Comparison of ENCODE assay signal across 1 cellular context in the genomic region with DNA sequence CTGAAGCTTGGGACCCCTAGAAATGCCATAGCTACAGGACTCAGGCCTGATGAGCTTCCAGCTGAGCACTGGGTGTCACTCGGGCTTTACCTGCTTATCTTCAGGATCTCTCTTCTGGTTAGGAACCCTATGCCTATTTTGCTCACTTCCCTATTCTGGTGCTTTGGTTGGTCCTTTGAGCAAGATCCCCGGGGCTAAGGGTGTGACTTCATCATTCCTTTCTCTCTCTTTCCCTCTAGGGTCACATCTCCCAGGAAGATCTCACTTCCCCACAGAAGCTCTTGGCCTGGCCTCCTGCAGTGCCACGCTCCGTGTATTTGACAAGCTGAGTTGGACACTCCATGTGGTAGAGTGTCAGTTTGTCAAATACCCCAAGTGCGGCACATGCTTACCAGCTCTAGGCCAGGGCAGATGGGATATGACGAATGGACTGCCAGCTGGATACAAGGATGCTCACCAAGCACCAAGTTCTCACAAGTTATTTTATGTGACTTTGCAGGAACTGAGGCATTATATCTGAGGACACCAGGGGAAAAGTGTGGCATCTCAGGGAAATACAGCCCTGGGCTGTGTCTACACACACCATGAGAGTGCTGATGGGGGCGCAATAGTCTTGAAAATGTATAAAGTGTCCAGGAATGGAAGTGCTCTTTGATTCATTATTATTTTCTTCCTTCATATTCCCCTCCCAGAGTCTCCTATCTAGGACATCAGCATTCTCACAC.
A peak's percentile ranks its signal among the peaks of the same experiment; 100 is the strongest.
TF ChIP-seq lines count a peak whose summit lies in the region.

No MANE protein-coding gene starts in this region.

TF ChIP-seq in K562, 482 proteins besides CTCF, POLR2A, EP300 and RAD21 (continued from another document and continues in another):
- TF ChIP-seq, protein P1, sequence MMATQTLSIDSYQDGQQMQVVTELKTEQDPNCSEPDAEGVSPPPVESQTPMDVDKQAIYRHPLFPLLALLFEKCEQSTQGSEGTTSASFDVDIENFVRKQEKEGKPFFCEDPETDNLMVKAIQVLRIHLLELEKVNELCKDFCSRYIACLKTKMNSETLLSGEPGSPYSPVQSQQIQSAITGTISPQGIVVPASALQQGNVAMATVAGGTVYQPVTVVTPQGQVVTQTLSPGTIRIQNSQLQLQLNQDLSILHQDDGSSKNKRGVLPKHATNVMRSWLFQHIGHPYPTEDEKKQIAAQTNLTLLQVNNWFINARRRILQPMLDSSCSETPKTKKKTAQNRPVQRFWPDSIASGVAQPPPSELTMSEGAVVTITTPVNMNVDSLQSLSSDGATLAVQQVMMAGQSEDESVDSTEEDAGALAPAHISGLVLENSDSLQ (IDR thresholded peaks at IDR 0.05): 0 out of 2 replicates have a peak, but pooled peaks have one; percentile 11
- TF ChIP-seq HOXB6 (CRISPR knock-in tag; IDR thresholded peaks at IDR 0.05; ENCODE audit: borderline replicate concordance): no peak
- TF ChIP-seq, protein P2, sequence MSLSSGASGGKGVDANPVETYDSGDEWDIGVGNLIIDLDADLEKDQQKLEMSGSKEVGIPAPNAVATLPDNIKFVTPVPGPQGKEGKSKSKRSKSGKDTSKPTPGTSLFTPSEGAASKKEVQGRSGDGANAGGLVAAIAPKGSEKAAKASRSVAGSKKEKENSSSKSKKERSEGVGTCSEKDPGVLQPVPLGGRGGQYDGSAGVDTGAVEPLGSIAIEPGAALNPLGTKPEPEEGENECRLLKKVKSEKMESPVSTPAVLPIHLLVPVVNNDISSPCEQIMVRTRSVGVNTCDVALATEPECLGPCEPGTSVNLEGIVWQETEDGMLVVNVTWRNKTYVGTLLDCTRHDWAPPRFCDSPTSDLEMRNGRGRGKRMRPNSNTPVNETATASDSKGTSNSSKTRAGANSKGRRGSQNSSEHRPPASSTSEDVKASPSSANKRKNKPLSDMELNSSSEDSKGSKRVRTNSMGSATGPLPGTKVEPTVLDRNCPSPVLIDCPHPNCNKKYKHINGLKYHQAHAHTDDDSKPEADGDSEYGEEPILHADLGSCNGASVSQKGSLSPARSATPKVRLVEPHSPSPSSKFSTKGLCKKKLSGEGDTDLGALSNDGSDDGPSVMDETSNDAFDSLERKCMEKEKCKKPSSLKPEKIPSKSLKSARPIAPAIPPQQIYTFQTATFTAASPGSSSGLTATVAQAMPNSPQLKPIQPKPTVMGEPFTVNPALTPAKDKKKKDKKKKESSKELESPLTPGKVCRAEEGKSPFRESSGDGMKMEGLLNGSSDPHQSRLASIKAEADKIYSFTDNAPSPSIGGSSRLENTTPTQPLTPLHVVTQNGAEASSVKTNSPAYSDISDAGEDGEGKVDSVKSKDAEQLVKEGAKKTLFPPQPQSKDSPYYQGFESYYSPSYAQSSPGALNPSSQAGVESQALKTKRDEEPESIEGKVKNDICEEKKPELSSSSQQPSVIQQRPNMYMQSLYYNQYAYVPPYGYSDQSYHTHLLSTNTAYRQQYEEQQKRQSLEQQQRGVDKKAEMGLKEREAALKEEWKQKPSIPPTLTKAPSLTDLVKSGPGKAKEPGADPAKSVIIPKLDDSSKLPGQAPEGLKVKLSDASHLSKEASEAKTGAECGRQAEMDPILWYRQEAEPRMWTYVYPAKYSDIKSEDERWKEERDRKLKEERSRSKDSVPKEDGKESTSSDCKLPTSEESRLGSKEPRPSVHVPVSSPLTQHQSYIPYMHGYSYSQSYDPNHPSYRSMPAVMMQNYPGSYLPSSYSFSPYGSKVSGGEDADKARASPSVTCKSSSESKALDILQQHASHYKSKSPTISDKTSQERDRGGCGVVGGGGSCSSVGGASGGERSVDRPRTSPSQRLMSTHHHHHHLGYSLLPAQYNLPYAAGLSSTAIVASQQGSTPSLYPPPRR (CRISPR knock-in tag; IDR thresholded peaks at IDR 0.05; ENCODE audit: borderline replicate concordance): peak; percentile 44; the same call in 1 of the 2 replicates
- TF ChIP-seq, protein P3, sequence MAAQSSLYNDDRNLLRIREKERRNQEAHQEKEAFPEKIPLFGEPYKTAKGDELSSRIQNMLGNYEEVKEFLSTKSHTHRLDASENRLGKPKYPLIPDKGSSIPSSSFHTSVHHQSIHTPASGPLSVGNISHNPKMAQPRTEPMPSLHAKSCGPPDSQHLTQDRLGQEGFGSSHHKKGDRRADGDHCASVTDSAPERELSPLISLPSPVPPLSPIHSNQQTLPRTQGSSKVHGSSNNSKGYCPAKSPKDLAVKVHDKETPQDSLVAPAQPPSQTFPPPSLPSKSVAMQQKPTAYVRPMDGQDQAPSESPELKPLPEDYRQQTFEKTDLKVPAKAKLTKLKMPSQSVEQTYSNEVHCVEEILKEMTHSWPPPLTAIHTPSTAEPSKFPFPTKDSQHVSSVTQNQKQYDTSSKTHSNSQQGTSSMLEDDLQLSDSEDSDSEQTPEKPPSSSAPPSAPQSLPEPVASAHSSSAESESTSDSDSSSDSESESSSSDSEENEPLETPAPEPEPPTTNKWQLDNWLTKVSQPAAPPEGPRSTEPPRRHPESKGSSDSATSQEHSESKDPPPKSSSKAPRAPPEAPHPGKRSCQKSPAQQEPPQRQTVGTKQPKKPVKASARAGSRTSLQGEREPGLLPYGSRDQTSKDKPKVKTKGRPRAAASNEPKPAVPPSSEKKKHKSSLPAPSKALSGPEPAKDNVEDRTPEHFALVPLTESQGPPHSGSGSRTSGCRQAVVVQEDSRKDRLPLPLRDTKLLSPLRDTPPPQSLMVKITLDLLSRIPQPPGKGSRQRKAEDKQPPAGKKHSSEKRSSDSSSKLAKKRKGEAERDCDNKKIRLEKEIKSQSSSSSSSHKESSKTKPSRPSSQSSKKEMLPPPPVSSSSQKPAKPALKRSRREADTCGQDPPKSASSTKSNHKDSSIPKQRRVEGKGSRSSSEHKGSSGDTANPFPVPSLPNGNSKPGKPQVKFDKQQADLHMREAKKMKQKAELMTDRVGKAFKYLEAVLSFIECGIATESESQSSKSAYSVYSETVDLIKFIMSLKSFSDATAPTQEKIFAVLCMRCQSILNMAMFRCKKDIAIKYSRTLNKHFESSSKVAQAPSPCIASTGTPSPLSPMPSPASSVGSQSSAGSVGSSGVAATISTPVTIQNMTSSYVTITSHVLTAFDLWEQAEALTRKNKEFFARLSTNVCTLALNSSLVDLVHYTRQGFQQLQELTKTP (IDR thresholded peaks at IDR 0.05; ENCODE audit: low read depth in 1 of 2, partially characterized antibody in 2 of 2): peak; percentile 76 to 84
- TF ChIP-seq, protein P4, sequence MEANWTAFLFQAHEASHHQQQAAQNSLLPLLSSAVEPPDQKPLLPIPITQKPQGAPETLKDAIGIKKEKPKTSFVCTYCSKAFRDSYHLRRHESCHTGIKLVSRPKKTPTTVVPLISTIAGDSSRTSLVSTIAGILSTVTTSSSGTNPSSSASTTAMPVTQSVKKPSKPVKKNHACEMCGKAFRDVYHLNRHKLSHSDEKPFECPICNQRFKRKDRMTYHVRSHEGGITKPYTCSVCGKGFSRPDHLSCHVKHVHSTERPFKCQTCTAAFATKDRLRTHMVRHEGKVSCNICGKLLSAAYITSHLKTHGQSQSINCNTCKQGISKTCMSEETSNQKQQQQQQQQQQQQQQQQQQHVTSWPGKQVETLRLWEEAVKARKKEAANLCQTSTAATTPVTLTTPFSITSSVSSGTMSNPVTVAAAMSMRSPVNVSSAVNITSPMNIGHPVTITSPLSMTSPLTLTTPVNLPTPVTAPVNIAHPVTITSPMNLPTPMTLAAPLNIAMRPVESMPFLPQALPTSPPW (CRISPR knock-in tag; IDR thresholded peaks at IDR 0.05): no peak
- peak; percentile 93 for TF ChIP-seq SPI1 (IDR thresholded peaks at IDR 0.05; ENCODE audit: borderline replicate concordance, low read depth, low read length)
- TF ChIP-seq SMARCB1 (IDR thresholded peaks at IDR 0.05; ENCODE audit: insufficient read length, low read depth): no peak
- TF ChIP-seq ZNF75A (CRISPR knock-in tag; IDR thresholded peaks at IDR 0.05): no peak
- TF ChIP-seq, protein P5, sequence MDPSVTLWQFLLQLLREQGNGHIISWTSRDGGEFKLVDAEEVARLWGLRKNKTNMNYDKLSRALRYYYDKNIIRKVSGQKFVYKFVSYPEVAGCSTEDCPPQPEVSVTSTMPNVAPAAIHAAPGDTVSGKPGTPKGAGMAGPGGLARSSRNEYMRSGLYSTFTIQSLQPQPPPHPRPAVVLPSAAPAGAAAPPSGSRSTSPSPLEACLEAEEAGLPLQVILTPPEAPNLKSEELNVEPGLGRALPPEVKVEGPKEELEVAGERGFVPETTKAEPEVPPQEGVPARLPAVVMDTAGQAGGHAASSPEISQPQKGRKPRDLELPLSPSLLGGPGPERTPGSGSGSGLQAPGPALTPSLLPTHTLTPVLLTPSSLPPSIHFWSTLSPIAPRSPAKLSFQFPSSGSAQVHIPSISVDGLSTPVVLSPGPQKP (CRISPR knock-in tag; IDR thresholded peaks at IDR 0.05): no peak
- TF ChIP-seq, protein P6, sequence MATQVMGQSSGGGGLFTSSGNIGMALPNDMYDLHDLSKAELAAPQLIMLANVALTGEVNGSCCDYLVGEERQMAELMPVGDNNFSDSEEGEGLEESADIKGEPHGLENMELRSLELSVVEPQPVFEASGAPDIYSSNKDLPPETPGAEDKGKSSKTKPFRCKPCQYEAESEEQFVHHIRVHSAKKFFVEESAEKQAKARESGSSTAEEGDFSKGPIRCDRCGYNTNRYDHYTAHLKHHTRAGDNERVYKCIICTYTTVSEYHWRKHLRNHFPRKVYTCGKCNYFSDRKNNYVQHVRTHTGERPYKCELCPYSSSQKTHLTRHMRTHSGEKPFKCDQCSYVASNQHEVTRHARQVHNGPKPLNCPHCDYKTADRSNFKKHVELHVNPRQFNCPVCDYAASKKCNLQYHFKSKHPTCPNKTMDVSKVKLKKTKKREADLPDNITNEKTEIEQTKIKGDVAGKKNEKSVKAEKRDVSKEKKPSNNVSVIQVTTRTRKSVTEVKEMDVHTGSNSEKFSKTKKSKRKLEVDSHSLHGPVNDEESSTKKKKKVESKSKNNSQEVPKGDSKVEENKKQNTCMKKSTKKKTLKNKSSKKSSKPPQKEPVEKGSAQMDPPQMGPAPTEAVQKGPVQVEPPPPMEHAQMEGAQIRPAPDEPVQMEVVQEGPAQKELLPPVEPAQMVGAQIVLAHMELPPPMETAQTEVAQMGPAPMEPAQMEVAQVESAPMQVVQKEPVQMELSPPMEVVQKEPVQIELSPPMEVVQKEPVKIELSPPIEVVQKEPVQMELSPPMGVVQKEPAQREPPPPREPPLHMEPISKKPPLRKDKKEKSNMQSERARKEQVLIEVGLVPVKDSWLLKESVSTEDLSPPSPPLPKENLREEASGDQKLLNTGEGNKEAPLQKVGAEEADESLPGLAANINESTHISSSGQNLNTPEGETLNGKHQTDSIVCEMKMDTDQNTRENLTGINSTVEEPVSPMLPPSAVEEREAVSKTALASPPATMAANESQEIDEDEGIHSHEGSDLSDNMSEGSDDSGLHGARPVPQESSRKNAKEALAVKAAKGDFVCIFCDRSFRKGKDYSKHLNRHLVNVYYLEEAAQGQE (CRISPR knock-in tag; IDR thresholded peaks at IDR 0.05; ENCODE audit: low read depth): no peak
- no peak for TF ChIP-seq GABPA (tag; conservative IDR thresholded peaks at IDR 0.05; ENCODE audit: low read depth)
- TF ChIP-seq, protein P7, sequence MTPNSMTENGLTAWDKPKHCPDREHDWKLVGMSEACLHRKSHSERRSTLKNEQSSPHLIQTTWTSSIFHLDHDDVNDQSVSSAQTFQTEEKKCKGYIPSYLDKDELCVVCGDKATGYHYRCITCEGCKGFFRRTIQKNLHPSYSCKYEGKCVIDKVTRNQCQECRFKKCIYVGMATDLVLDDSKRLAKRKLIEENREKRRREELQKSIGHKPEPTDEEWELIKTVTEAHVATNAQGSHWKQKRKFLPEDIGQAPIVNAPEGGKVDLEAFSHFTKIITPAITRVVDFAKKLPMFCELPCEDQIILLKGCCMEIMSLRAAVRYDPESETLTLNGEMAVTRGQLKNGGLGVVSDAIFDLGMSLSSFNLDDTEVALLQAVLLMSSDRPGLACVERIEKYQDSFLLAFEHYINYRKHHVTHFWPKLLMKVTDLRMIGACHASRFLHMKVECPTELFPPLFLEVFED (CRISPR knock-in tag; conservative IDR thresholded peaks at IDR 0.05): 0 out of 2 replicates have a peak, but pooled peaks have one; percentile 4
- no peak for TF ChIP-seq CHD1 (IDR thresholded peaks at IDR 0.05; ENCODE audit: low read length)
- TF ChIP-seq MEIS2 (IDR thresholded peaks at IDR 0.05; ENCODE audit: partially characterized antibody): peak; percentile 11
- no peak for TF ChIP-seq ELF1 (tag; IDR thresholded peaks at IDR 0.05)
- TF ChIP-seq, protein P8, sequence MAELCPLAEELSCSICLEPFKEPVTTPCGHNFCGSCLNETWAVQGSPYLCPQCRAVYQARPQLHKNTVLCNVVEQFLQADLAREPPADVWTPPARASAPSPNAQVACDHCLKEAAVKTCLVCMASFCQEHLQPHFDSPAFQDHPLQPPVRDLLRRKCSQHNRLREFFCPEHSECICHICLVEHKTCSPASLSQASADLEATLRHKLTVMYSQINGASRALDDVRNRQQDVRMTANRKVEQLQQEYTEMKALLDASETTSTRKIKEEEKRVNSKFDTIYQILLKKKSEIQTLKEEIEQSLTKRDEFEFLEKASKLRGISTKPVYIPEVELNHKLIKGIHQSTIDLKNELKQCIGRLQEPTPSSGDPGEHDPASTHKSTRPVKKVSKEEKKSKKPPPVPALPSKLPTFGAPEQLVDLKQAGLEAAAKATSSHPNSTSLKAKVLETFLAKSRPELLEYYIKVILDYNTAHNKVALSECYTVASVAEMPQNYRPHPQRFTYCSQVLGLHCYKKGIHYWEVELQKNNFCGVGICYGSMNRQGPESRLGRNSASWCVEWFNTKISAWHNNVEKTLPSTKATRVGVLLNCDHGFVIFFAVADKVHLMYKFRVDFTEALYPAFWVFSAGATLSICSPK (IDR thresholded peaks at IDR 0.05; ENCODE audit: borderline replicate concordance): no peak
- no peak for TF ChIP-seq MCM3 (IDR thresholded peaks at IDR 0.05)
- TF ChIP-seq RB1 (IDR thresholded peaks at IDR 0.05; ENCODE audit: low read depth): no peak
- no peak for TF ChIP-seq TCF7 (IDR thresholded peaks at IDR 0.05; ENCODE audit: borderline replicate concordance)
- TF ChIP-seq MYBL2 (IDR thresholded peaks at IDR 0.05; ENCODE audit: low read depth): no peak
- TF ChIP-seq MYBL2 (CRISPR knock-in tag; IDR thresholded peaks at IDR 0.05; ENCODE audit: borderline replicate concordance): no peak
- TF ChIP-seq ZNF561 (CRISPR knock-in tag; conservative IDR thresholded peaks at IDR 0.05): no peak
- TF ChIP-seq RUNX1 (IDR thresholded peaks at IDR 0.05; ENCODE audit: low read depth): no peak
- TF ChIP-seq SUPT5H (IDR thresholded peaks at IDR 0.05): peak; percentile 63
- TF ChIP-seq, protein P9, sequence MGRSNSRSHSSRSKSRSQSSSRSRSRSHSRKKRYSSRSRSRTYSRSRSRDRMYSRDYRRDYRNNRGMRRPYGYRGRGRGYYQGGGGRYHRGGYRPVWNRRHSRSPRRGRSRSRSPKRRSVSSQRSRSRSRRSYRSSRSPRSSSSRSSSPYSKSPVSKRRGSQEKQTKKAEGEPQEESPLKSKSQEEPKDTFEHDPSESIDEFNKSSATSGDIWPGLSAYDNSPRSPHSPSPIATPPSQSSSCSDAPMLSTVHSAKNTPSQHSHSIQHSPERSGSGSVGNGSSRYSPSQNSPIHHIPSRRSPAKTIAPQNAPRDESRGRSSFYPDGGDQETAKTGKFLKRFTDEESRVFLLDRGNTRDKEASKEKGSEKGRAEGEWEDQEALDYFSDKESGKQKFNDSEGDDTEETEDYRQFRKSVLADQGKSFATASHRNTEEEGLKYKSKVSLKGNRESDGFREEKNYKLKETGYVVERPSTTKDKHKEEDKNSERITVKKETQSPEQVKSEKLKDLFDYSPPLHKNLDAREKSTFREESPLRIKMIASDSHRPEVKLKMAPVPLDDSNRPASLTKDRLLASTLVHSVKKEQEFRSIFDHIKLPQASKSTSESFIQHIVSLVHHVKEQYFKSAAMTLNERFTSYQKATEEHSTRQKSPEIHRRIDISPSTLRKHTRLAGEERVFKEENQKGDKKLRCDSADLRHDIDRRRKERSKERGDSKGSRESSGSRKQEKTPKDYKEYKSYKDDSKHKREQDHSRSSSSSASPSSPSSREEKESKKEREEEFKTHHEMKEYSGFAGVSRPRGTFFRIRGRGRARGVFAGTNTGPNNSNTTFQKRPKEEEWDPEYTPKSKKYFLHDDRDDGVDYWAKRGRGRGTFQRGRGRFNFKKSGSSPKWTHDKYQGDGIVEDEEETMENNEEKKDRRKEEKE (IDR thresholded peaks at IDR 0.05; ENCODE audit: borderline replicate concordance in 1 of 2, control insufficient read depth in 1 of 2, low read depth in 2 of 2, low read length in 1 of 2): no peak
- peak; percentile 51 for TF ChIP-seq POLR2G (IDR thresholded peaks at IDR 0.05; ENCODE audit: low read depth, low read length)
- TF ChIP-seq ZKSCAN8 (CRISPR knock-in tag; IDR thresholded peaks at IDR 0.05): no peak
